16 cellular contexts compared by ENCODE assay signal in genomic region chr20:20759132-20759531, GRCh38. TPM values are rescaled to one million over a fixed set of nuclear protein-coding genes. Genes with fewer than 3 reads are reported as not detected.
DNase-seq lines count a peak whose midpoint lies in the region; ATAC-seq and TF ChIP-seq lines count a peak whose summit lies in the region.
"Had no signal": no experiment of that assay in that cellular context is flagged by ENCODE, and none has a peak within 500 bp of the region (broad histone marks: within the 10 kb centered on the region; RNA-seq: fewer than 3 reads in every experiment).

No MANE protein-coding gene starts in this region.

- no TSS peak for BruUV-seq in Panc1 (replicated peaks; lab: Mats Ljungman, UMichigan)

- H3K36me3 ChIP-seq in HEK293 (ENCODE audit: control insufficient read depth in 2 of 2, insufficient read depth in 1 of 2, low read length in 2 of 2) (no peaks in the 10 kb centered on the region), Panc1 (ENCODE audit: control insufficient read depth, insufficient read depth, low read length) (no peaks in the 10 kb centered on the region), gastrocnemius medialis (no peaks in the 10 kb centered on the region)

- CTCF ChIA-PET in HEK293 (lab: Yijun Ruan, JAX), result interaction anchor here (1.0 kb wide), 1 partner anchor 66 kb away, joined by 3 read pairs; no protein-coding TSS in a partner anchor
- CTCF ChIA-PET in Panc1 (lab: Charles Lee), result no interaction called here

- H3K4me1 ChIP-seq in HEK293 (ENCODE audit: control insufficient read depth, insufficient read depth, low read length), result no peaks in the 10 kb centered on the region
- H3K4me1 ChIP-seq in Panc1 (ENCODE audit: control insufficient read depth, insufficient read depth, low read length), result no peaks in the 10 kb centered on the region
- peaks cover under 1 to 6% of the 10 kb centered on the region in 2 donors for H3K4me1 ChIP-seq in gastrocnemius medialis

- TF ChIP-seq CTCF in HEK293 (tag by site-specific recombination; IDR thresholded peaks at IDR 0.05) (no peak), Panc1 (IDR thresholded peaks at IDR 0.05) (no peak), gastrocnemius medialis (IDR thresholded peaks at IDR 0.05 in 4 of 5, conservative IDR thresholded peaks at IDR 0.05 in 1 of 5) (no peak)

- no peak for TF ChIP-seq POLR2A in gastrocnemius medialis (IDR thresholded peaks at IDR 0.05)

- ATAC-seq in Panc1 (peak; percentile 38; the same call in 1 of the 2 replicates), gastrocnemius medialis (peak; percentile 51 to 69), GM19463 (IDR thresholded peaks at IDR 0.05; ENCODE audit: unreplicated experiment) (no peak), HG03196 (IDR thresholded peaks at IDR 0.05; ENCODE audit: unreplicated experiment) (no peak), GM19455 (IDR thresholded peaks at IDR 0.05; ENCODE audit: unreplicated experiment) (no peak), GM19035 (IDR thresholded peaks at IDR 0.05; ENCODE audit: unreplicated experiment) (no peak)
- ATAC-seq: stimulated activated memory B cell treated with anti-CD40 and anti-IgM and Interleukin-4, amounts not matched to agents 10 μg/mL and 1 μg/mL and 100 μg/mL, for 72 hours had no signal

- H3K4me3 ChIP-seq in HEK293 (ENCODE audit: low read depth, low read length) (no peak overlapping the region), Panc1 (ENCODE audit: low read depth in 2 of 2, low read length in 2 of 2) (no peak overlapping the region), gastrocnemius medialis (no peak overlapping the region)

- intact Hi-C loops in Panc1 (cut with micrococcal nuclease; ENCODE audit: unreplicated experiment), result no loop called here
- intact Hi-C loops in gastrocnemius medialis (cut with DNase I; ENCODE audit: low total_unique reads), result no loop called here

- H3K27me3 ChIP-seq in Panc1 (ENCODE audit: control insufficient read depth, insufficient read depth, low read length) (no peaks in the 10 kb centered on the region; the same call in 1 of the 2 replicates), gastrocnemius medialis (no peaks in the 10 kb centered on the region)

- POLR2A ChIA-PET in HEK293 (lab: Yijun Ruan, JAX) (no interaction called here), Panc1 (lab: Charles Lee) (no interaction called here)

- in situ Hi-C loops in Panc1 (cut with HindIII; ENCODE audit: low pct_unique_long_range_greater_than_20kb, low sequenced_read_pairs) (no loop called here), gastrocnemius medialis (cut with MboI; ENCODE audit: low sequenced_read_pairs in 4 of 4) (no loop called here)

- H3K9me3 ChIP-seq in HEK293 (ENCODE audit: control insufficient read depth, insufficient read depth, low read depth, low read length), result no peaks in the 10 kb centered on the region
- H3K9me3 ChIP-seq in Panc1 (ENCODE audit: control insufficient read depth, insufficient read depth, low read depth, low read length), result no peaks in the 10 kb centered on the region
- H3K9me3 ChIP-seq in gastrocnemius medialis, result no peaks in the 10 kb centered on the region

- H3K27ac ChIP-seq in HEK293 (ENCODE audit: extremely low read depth, low read depth, low read length) (no peak overlapping the region), Panc1 (ENCODE audit: low read length) (no peak overlapping the region), gastrocnemius medialis (peak overlapping the region; percentile 43 to 75 (median 69))

- no peak for DNase-seq in Panc1 (ENCODE audit: low read depth, low spot score)
- peak; percentile 11 for DNase-seq in left kidney (ENCODE audit: low read depth, low spot score)
- no peak for DNase-seq in gastrocnemius medialis
- DNase-seq: activated CD4-positive, alpha-beta memory T cell treated with anti-CD3 and anti-CD28 coated beads, Interleukin-2, amount 10 ng/mL, durations not matched to agents 7 days and 5 days; cerebellar nuclear complex; DMS 273 treated with DMSO at 0.1 percent for 48 hours; erythroblast; GOT3; left cardiac atrium; NCI-H1048 had no signal

TF ChIP-seq in HEK293, 187 proteins besides CTCF, POLR2A, EP300 and RAD21:
- TF ChIP-seq ZNF585B (tag by site-specific recombination; IDR thresholded peaks at IDR 0.05) (no peak), ZNF394 (tag by site-specific recombination; IDR thresholded peaks at IDR 0.05; ENCODE audit: borderline replicate concordance) (no peak), ZNF701 (tag by site-specific recombination; IDR thresholded peaks at IDR 0.05) (no peak), ZNF133 (tag by site-specific recombination; IDR thresholded peaks at IDR 0.05) (no peak), PRDM6 (tag by site-specific recombination; IDR thresholded peaks at IDR 0.05) (peak; percentile 47; the same call in 1 of the 2 replicates), ZSCAN5A (tag by site-specific recombination; IDR thresholded peaks at IDR 0.05) (no peak)
TF ChIP-seq in HEK293: peak in this region for 1.

RNA-seq across cellular contexts. Expression of gene RALGAPA2, which starts 46.7 kb away (rescaled TPM):
- 13.4 TPM for total RNA-seq in Panc1 (2021; ENCODE audit: unreplicated experiment)
- 8.7 TPM for polyA plus RNA-seq in Panc1 (2012; ENCODE audit: insufficient read length)
- total RNA-seq in gastrocnemius medialis, result 10 to 100 TPM; 43.2 to 56.9 (median 52.0) TPM

Comparison
In these comparisons a context has a peak if more than half of its experiments do, and no peak if none do; other contexts are left out.
1. H3K27ac ChIP-seq: peak in gastrocnemius medialis (4 of 4); none in HEK293 (single experiment) and Panc1 (single experiment).
2. ATAC-seq: peak in Panc1 (single experiment) and gastrocnemius medialis (2 of 2); none in GM19463 (single experiment), HG03196 (single experiment), GM19455 (single experiment) and GM19035 (single experiment).